In the genomic region with DNA sequence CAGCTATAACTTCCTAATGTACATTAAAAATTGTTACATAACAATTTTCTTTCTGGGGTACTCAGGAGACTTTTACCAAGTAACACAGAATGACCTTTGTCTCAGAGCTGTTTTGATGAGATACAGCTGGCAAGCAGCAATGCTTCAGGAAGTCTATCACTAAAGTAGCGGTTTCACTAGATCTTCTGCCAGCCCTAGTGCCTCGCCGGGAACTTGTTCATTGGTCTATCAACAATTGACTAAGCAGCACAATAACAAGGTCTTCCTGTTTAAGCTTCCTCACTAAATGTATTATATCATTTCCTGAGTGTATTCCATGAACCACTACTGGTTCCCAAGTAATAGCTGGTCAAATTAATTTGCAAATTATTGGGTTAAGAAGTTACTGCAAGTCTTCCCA, we compare ENCODE assay signal across 9 cellular contexts.
DNase-seq lines count a peak whose midpoint lies in the region; ATAC-seq and TF ChIP-seq lines count a peak whose summit lies in the region.
"Had no signal": no experiment of that assay in that cellular context is flagged by ENCODE, and none has a peak within 500 bp of the region (broad histone marks: within the 10 kb centered on the region; RNA-seq: fewer than 3 reads in every experiment).

No MANE protein-coding gene starts in this region.

- no peaks in the 10 kb centered on the region for H3K27me3 Mint-ChIP-seq in stimulated activated memory B cell treated with anti-CD40 and anti-IgM and Interleukin-4, amounts not matched to agents 10 μg/mL and 1 μg/mL and 100 μg/mL, for 72 hours
- no peaks in the 10 kb centered on the region for H3K27me3 Mint-ChIP-seq in MCF 10A (ENCODE audit: insufficient read depth, unreplicated experiment)

- H3K9me3 Mint-ChIP-seq in stimulated activated memory B cell treated with anti-CD40 and anti-IgM and Interleukin-4, amounts not matched to agents 10 μg/mL and 1 μg/mL and 100 μg/mL, for 72 hours, result no peaks in the 10 kb centered on the region
- no peaks in the 10 kb centered on the region for H3K9me3 Mint-ChIP-seq in MCF 10A (ENCODE audit: unreplicated experiment)

- H3K4me1 ChIP-seq in heart left ventricle, result peaks cover 0 to 55% (median 24%) of the 10 kb centered on the region in 12 donors

- peak; percentile 47 for DNase-seq in activated T-cell treated with anti-CD3 and anti-CD28 coated beads, Interleukin-2, amount 50 U/mL, for 1 hour
- DNase-seq in heart left ventricle (peak in 4 of 5 donors; percentile 38 to 56 (median 46)), iPS-NIHi11 (ENCODE audit: low spot score) (no peak), SW 1271 (lab: John Stamatoyannopoulos, UW) (no peak), MCF 10A (ENCODE audit: unreplicated experiment) (no peak)
- DNase-seq: psoas muscle had no signal

- H3K27me3 ChIP-seq in heart left ventricle, result no peaks in the 10 kb centered on the region

- POLR2A ChIA-PET in MCF 10A (lab: Yijun Ruan, JAX), result interaction anchor here (1.3 kb wide), 1 partner anchor 13 kb away, joined by 3 read pairs; no protein-coding TSS in a partner anchor

- ATAC-seq in GM19351 (IDR thresholded peaks at IDR 0.05; ENCODE audit: unreplicated experiment) (peak; percentile 69), HG03521 (IDR thresholded peaks at IDR 0.05; ENCODE audit: unreplicated experiment) (peak; percentile 57), heart left ventricle (peak; percentile 55 to 94 (median 85))
- peak; percentile 66 for ATAC-seq in stimulated activated memory B cell treated with anti-CD40 and anti-IgM and Interleukin-4, amounts not matched to agents 10 μg/mL and 1 μg/mL and 100 μg/mL, for 72 hours

- H3K27ac Mint-ChIP-seq in stimulated activated memory B cell treated with anti-CD40 and anti-IgM and Interleukin-4, amounts not matched to agents 10 μg/mL and 1 μg/mL and 100 μg/mL, for 72 hours, result no peak overlapping the region
- H3K27ac Mint-ChIP-seq in MCF 10A (ENCODE audit: low read depth, unreplicated experiment), result no peak overlapping the region

- peaks cover 39% of the 10 kb centered on the region for H3K36me3 Mint-ChIP-seq in stimulated activated memory B cell treated with anti-CD40 and anti-IgM and Interleukin-4, amounts not matched to agents 10 μg/mL and 1 μg/mL and 100 μg/mL, for 72 hours
- H3K36me3 Mint-ChIP-seq in MCF 10A (ENCODE audit: insufficient read depth, unreplicated experiment), result peaks cover 48% of the 10 kb centered on the region

- H3K4me1 Mint-ChIP-seq in stimulated activated memory B cell treated with anti-CD40 and anti-IgM and Interleukin-4, amounts not matched to agents 10 μg/mL and 1 μg/mL and 100 μg/mL, for 72 hours, result peaks cover 49% of the 10 kb centered on the region
- peaks cover 14% of the 10 kb centered on the region for H3K4me1 Mint-ChIP-seq in MCF 10A (ENCODE audit: insufficient read depth, unreplicated experiment)

- intact Hi-C loops in heart left ventricle (cut with DNase I), result loop anchor here in 1 of 10 donors (10.0 kb wide), 1 partner anchor 52 kb away; no protein-coding TSS in a partner anchor
- intact Hi-C loops in MCF 10A (cut with micrococcal nuclease), result no loop called here

- no peak for TF ChIP-seq CTCF in heart left ventricle (IDR thresholded peaks at IDR 0.05)
- TF ChIP-seq CTCF in MCF 10A (IDR thresholded peaks at IDR 0.05; ENCODE audit: unreplicated experiment), result no peak

- H3K9me3 ChIP-seq in heart left ventricle, result no peaks in the 10 kb centered on the region
- H3K9me3 ChIP-seq: psoas muscle had no signal

- no peak overlapping the region for H3K4me3 Mint-ChIP-seq in stimulated activated memory B cell treated with anti-CD40 and anti-IgM and Interleukin-4, amounts not matched to agents 10 μg/mL and 1 μg/mL and 100 μg/mL, for 72 hours
- no peak overlapping the region for H3K4me3 Mint-ChIP-seq in MCF 10A (ENCODE audit: unreplicated experiment)

- peaks cover 0 to 31% (median 21%) of the 10 kb centered on the region in 9 donors for H3K36me3 ChIP-seq in heart left ventricle

- no peak for TF ChIP-seq POLR2A in heart left ventricle (IDR thresholded peaks at IDR 0.05)

- peak overlapping the region in 6 of 12 donors; percentile 9 to 70 (median 26) for H3K27ac ChIP-seq in heart left ventricle
- H3K27ac ChIP-seq: psoas muscle had no signal

- no TSS peak for BruUV-seq in MCF 10A (replicated peaks; lab: Mats Ljungman, UMichigan)

- H3K4me3 ChIP-seq in heart left ventricle, result no peak overlapping the region
- H3K4me3 ChIP-seq: psoas muscle had no signal

- CTCF ChIA-PET in MCF 10A (lab: Yijun Ruan, JAX), result interaction anchor here (1.2 kb wide), 1 partner anchor 51 kb away, joined by 4 read pairs; no protein-coding TSS in a partner anchor

- 10 to 46% (median 15%) methylated on average over 3 of the region's 3 CpGs for WGBS in heart left ventricle, 4 donors

Comparison
In these comparisons a context has a peak if more than half of its experiments do, and no peak if none do; other contexts are left out.
1. DNase-seq: peak in activated T-cell treated with anti-CD3 and anti-CD28 coated beads, Interleukin-2, amount 50 U/mL, for 1 hour (single experiment) and heart left ventricle (4 of 5); none in iPS-NIHi11 (single experiment), SW 1271 (0 of 2) and MCF 10A (single experiment).
2. Peak in every context shown above with its lines, with median percentiles within 50 percentile points of each other: ATAC-seq.